In genomic region chr1:149841149-149841548, GRCh38 we compare ENCODE assay signal across 11 cellular contexts. TPM values are rescaled to one million over a fixed set of nuclear protein-coding genes. Genes with fewer than 3 reads are reported as not detected.
DNase-seq lines count a peak whose midpoint lies in the region; ATAC-seq and TF ChIP-seq lines count a peak whose summit lies in the region.
"Not testable (repeated sequence)": the region's sequence is repeated elsewhere in the genome, so short reads cannot be mapped to it uniquely, and the experiment has no call there.
"Had no signal": no experiment of that assay in that cellular context is flagged by ENCODE, and none has a peak within 500 bp of the region (broad histone marks: within the 10 kb centered on the region; RNA-seq: fewer than 3 reads in every experiment).

No MANE protein-coding gene starts in this region.

- not testable (repeated sequence) for TF ChIP-seq POLR2A in gastroesophageal sphincter (IDR thresholded peaks at IDR 0.05)

- H3K9me3 Mint-ChIP-seq in activated CD4-positive, alpha-beta T cell treated with anti-CD3 and anti-CD28 coated beads for 36 hours (ENCODE audit: low read depth); naive thymus-derived CD4-positive, alpha-beta T cell: not testable (repeated sequence)

- H3K27ac Mint-ChIP-seq in activated CD4-positive, alpha-beta T cell treated with anti-CD3 and anti-CD28 coated beads for 36 hours; naive thymus-derived CD4-positive, alpha-beta T cell: not testable (repeated sequence)

- not testable (repeated sequence) for H3K27me3 Mint-ChIP-seq in activated CD4-positive, alpha-beta T cell treated with anti-CD3 and anti-CD28 coated beads for 36 hours; naive thymus-derived CD4-positive, alpha-beta T cell

- H3K36me3 Mint-ChIP-seq in activated CD4-positive, alpha-beta T cell treated with anti-CD3 and anti-CD28 coated beads for 36 hours (ENCODE audit: low read depth) = peaks cover 15% of the 10 kb centered on the region
- H3K36me3 Mint-ChIP-seq in naive thymus-derived CD4-positive, alpha-beta T cell = peaks cover 0 to 18% (median 10%) of the 10 kb centered on the region in 5 donors

- CTCF ChIA-PET in activated CD4-positive, alpha-beta T cell treated with anti-CD3 and anti-CD28 coated beads for 36 hours (lab: Charles Lee); naive thymus-derived CD4-positive, alpha-beta T cell (lab: Charles Lee): not testable (repeated sequence)

- ATAC-seq in GM18511 (IDR thresholded peaks at IDR 0.05; ENCODE audit: unreplicated experiment) (peak; percentile 23), GM21381 (IDR thresholded peaks at IDR 0.05; ENCODE audit: unreplicated experiment) (peak; percentile 27), HG02840 (IDR thresholded peaks at IDR 0.05; ENCODE audit: low FRiP score, unreplicated experiment) (peak; percentile 22), HG03432 (IDR thresholded peaks at IDR 0.05; ENCODE audit: unreplicated experiment) (peak; percentile 25), gastroesophageal sphincter (peak; percentile 74)
- ATAC-seq in activated CD4-positive, alpha-beta T cell treated with anti-CD3 and anti-CD28 coated beads for 36 hours = peak; percentile 22
- ATAC-seq in naive thymus-derived CD4-positive, alpha-beta T cell = peak; percentile 55

- H3K9me3 ChIP-seq in gastroesophageal sphincter; naive thymus-derived CD4-positive, alpha-beta T cell (ENCODE audit: control insufficient read depth in 2 of 3, low read length in 3 of 3): not testable (repeated sequence)

- not testable (repeated sequence) for H3K36me3 ChIP-seq in gastroesophageal sphincter; naive thymus-derived CD4-positive, alpha-beta T cell (ENCODE audit: control insufficient read depth in 2 of 3, insufficient read depth in 3 of 3, low read length in 3 of 3)

- H3K4me3 Mint-ChIP-seq in activated CD4-positive, alpha-beta T cell treated with anti-CD3 and anti-CD28 coated beads for 36 hours; naive thymus-derived CD4-positive, alpha-beta T cell: not testable (repeated sequence)

- WGBS in gastroesophageal sphincter (ENCODE audit: low coverage in 1 of 2), 2 donors = no CpG with 5 or more reads among the region's 26 CpGs

- peaks cover 18% of the 10 kb centered on the region for H3K4me1 Mint-ChIP-seq in activated CD4-positive, alpha-beta T cell treated with anti-CD3 and anti-CD28 coated beads for 36 hours
- peaks cover 18 to 25% (median 22%) of the 10 kb centered on the region in 7 donors for H3K4me1 Mint-ChIP-seq in naive thymus-derived CD4-positive, alpha-beta T cell

- DNase-seq in activated CD4-positive, alpha-beta T cell treated with anti-CD3 and anti-CD28 coated beads for 36 hours; naive thymus-derived CD4-positive, alpha-beta T cell: not testable (repeated sequence)

- POLR2A ChIA-PET in activated CD4-positive, alpha-beta T cell treated with anti-CD3 and anti-CD28 coated beads for 36 hours (lab: Charles Lee); naive thymus-derived CD4-positive, alpha-beta T cell (lab: Charles Lee): not testable (repeated sequence)

- intact Hi-C loops in activated CD4-positive, alpha-beta T cell treated with anti-CD3 and anti-CD28 coated beads for 36 hours (cut with DNase I, micrococcal nuclease); naive thymus-derived CD4-positive, alpha-beta T cell (cut with micrococcal nuclease): not testable (repeated sequence)

- H3K4me3 ChIP-seq in gastroesophageal sphincter; naive thymus-derived CD4-positive, alpha-beta T cell (ENCODE audit: low read length): not testable (repeated sequence)

- TF ChIP-seq EP300 in gastroesophageal sphincter (IDR thresholded peaks at IDR 0.05) = not testable (repeated sequence)

- not testable (repeated sequence) for TF ChIP-seq CTCF in gastroesophageal sphincter (IDR thresholded peaks at IDR 0.05)

- not testable (repeated sequence) for H3K27ac ChIP-seq in gastroesophageal sphincter; naive thymus-derived CD4-positive, alpha-beta T cell (ENCODE audit: low read depth, low read length)

- H3K4me1 ChIP-seq in gastroesophageal sphincter = peaks cover 0 to 28% (median 8%) of the 10 kb centered on the region in 3 donors
- peaks cover 15 to 18% of the 10 kb centered on the region in 2 donors for H3K4me1 ChIP-seq in naive thymus-derived CD4-positive, alpha-beta T cell (ENCODE audit: control insufficient read depth in 2 of 2, insufficient read depth in 2 of 2, low read length in 2 of 2)

- H3K27me3 ChIP-seq in gastroesophageal sphincter; naive thymus-derived CD4-positive, alpha-beta T cell (ENCODE audit: control insufficient read depth in 2 of 2, insufficient read depth in 2 of 2, low read length in 2 of 2): not testable (repeated sequence)

RNA-seq across cellular contexts. Expression of gene BOLA1, which starts 58.2 kb away (rescaled TPM):
- total RNA-seq in activated CD4-positive, alpha-beta T cell treated with anti-CD3 and anti-CD28 coated beads for 36 hours = 10 to 100 TPM; 24.1 to 30.0 TPM
- total RNA-seq in gastroesophageal sphincter = 10 to 100 TPM; 23.9 to 46.2 (median 30.5) TPM
- 10 to 100 TPM in 3 of 5 experiments, 1 to 10 TPM in 2; 7.8 to 28.9 (median 18.2) TPM for total RNA-seq in naive thymus-derived CD4-positive, alpha-beta T cell
- 10 to 100 TPM; 38.2 to 50.9 TPM for polyA plus RNA-seq in naive thymus-derived CD4-positive, alpha-beta T cell
- total RNA-seq: G401 had no signal

RNA-seq across cellular contexts. Expression of gene FCGR1A, which starts 58.7 kb away (rescaled TPM):
- not detected for total RNA-seq in activated CD4-positive, alpha-beta T cell treated with anti-CD3 and anti-CD28 coated beads for 36 hours
- 10 to 100 TPM in 1 of 4 donors, 1 to 10 TPM in 1, under 1 TPM in 1, not detected in 1; 0.39 to 21.4 (median 8.6) TPM for total RNA-seq in gastroesophageal sphincter
- 10 to 100 TPM in 1 of 5 experiments, under 1 TPM in 2, not detected in 2; 0.21 to 14.4 (median 0.59) TPM for total RNA-seq in naive thymus-derived CD4-positive, alpha-beta T cell
- polyA plus RNA-seq in naive thymus-derived CD4-positive, alpha-beta T cell = not detected
- total RNA-seq: activated T-helper 2 cell treated with anti-CD3 and anti-CD28 coated beads, Interferon-gamma antibody, Interleukin-2, Interleukin-4, amounts not matched to agents 10 μg/mL and 5 μg/mL and 100 μg/mL, durations not matched to agents 14 hours and 24 hours and 36 hours; fibroblast of lung; G401; suprapubic skin had no signal
- polyA plus RNA-seq: fibroblast of lung had no signal

Comparison
In these comparisons a context has a peak if more than half of its experiments do, and no peak if none do; other contexts are left out.
1. ATAC-seq: peak in every context shown above with its lines; median percentile 74 in gastroesophageal sphincter; 55 in naive thymus-derived CD4-positive, alpha-beta T cell; 27 in GM21381; 25 in HG03432; 23 in GM18511; 22 in HG02840; 22 in activated CD4-positive, alpha-beta T cell treated with anti-CD3 and anti-CD28 coated beads for 36 hours.